ENCODE assay signal across 8 cellular contexts in the genomic region with DNA sequence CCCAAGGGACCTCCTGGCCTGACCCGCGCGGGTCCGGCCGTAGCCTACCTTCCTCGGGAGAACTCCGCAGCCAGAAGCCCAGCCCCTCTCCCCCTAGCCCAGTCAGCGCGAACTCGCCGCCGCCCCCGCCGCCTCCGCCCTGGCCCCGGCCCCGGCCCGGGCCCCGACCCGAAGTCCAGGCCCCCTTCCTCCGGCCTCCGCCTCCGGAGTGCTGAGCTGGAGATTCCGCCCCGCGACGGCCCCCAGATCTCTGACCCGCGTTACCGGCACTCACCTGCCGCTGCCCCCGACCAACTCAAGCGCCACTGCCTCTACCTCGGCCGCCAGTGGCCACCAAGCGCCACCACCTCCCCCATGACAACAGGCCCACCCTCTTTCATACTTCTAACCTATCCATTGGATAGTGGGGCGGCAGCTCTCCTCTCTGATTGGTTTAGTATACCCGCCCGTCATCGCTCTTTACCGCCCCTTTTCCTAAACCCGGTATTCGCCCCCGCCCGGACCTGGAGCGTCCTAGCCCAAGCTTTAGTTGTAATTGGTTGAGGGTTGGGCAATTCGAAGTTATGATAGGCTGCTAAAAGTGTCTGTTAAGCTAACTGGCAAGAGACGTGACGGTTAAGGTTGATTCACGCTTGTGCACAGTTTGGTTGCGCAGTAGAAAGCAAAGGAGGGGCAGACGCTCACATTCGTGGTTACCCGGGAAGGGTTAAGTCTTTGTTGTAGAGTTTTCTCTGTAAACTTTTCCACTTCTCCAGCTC. TPM values are rescaled to one million over a fixed set of nuclear protein-coding genes. Genes with fewer than 3 reads are reported as not detected.
DNase-seq lines count a peak whose midpoint lies in the region; ATAC-seq and TF ChIP-seq lines count a peak whose summit lies in the region.

Gene NUMB, minus strand, starts transcription at position 328 of the 758 bp plus-strand sequence. CDS start 102,795 bp downstream, outside the sequence.

- peaks cover 37% of the 10 kb centered on the region for H3K4me1 ChIP-seq in CD4-positive, CD25-positive, alpha-beta regulatory T cell (ENCODE audit: control insufficient read depth, insufficient read depth, low read length, poor library complexity, severe bottlenecking)
- H3K4me1 ChIP-seq in liver (ENCODE audit: control insufficient read depth in 4 of 4, insufficient read depth in 4 of 4, low read length in 3 of 4), result peaks cover 6 to 59% (median 58%) of the 10 kb centered on the region in 4 donors

- peak within 1 kb of the TSS; percentile 96 to 100 (median 99) for H3K4me3 Mint-ChIP-seq in CD4-positive, CD25-positive, alpha-beta regulatory T cell
- H3K4me3 Mint-ChIP-seq in activated CD4-positive, alpha-beta memory T cell treated with anti-CD3 and anti-CD28 coated beads for 36 hours, result peak within 1 kb of the TSS; percentile 100

- TF ChIP-seq CTCF in dorsolateral prefrontal cortex (IDR thresholded peaks at IDR 0.05 in 54 of 56, conservative IDR thresholded peaks at IDR 0.05 in 2 of 56; ENCODE audit: low read depth in 1 of 56, partially characterized antibody in 56 of 56) (peak in 32 of 56 donors; percentile 6 to 57 (median 36)), liver (IDR thresholded peaks at IDR 0.05; ENCODE audit: low read depth, low read length, missing input control) (no peak)

- peak within 1 kb of the TSS; percentile 94 for H3K4me3 ChIP-seq in CD4-positive, CD25-positive, alpha-beta regulatory T cell (ENCODE audit: low read depth, low read length)
- H3K4me3 ChIP-seq in dorsolateral prefrontal cortex, result peak within 1 kb of the TSS; percentile 59 to 98 (median 91)
- H3K4me3 ChIP-seq in liver (ENCODE audit: low read depth in 1 of 3, low read length in 3 of 3), result peak within 1 kb of the TSS; percentile 96 to 97 (median 96)

- peaks cover 11 to 52% (median 32%) of the 10 kb centered on the region in 4 donors for H3K4me1 Mint-ChIP-seq in CD4-positive, CD25-positive, alpha-beta regulatory T cell
- H3K4me1 Mint-ChIP-seq in activated CD4-positive, alpha-beta memory T cell treated with anti-CD3 and anti-CD28 coated beads for 36 hours (ENCODE audit: low read depth), result peaks cover 44% of the 10 kb centered on the region

- H3K27ac ChIP-seq in CD4-positive, CD25-positive, alpha-beta regulatory T cell (ENCODE audit: insufficient read depth, low read length, poor library complexity, severe bottlenecking), result peak within 1 kb of the TSS; percentile 74
- peak within 1 kb of the TSS in 58 of 59 donors; percentile 29 to 96 (median 83) for H3K27ac ChIP-seq in dorsolateral prefrontal cortex
- H3K27ac ChIP-seq in liver (ENCODE audit: low read depth in 1 of 2, low read length in 2 of 2), result peak within 1 kb of the TSS; percentile 90 to 96

- DNase-seq in CD4-positive, CD25-positive, alpha-beta regulatory T cell, result peak; percentile 96 to 100 (median 98)
- DNase-seq in NCI-H82 treated with DMSO at 0.1 percent for 48 hours (lab: John Stamatoyannopoulos, UW; ENCODE audit: unreplicated experiment) (peak; percentile 99), dorsolateral prefrontal cortex (peak; percentile 83 to 99 (median 98))
- peak; percentile 98 for DNase-seq in activated CD4-positive, alpha-beta memory T cell treated with anti-CD3 and anti-CD28 coated beads for 36 hours
- peak; percentile 98 for DNase-seq in stimulated activated CD4-positive, alpha-beta T cell treated with anti-CD3 and anti-CD28 coated beads, Interleukin-4, amount 100 ng/mL, for 24 hours

- CTCF ChIA-PET in activated CD4-positive, alpha-beta memory T cell treated with anti-CD3 and anti-CD28 coated beads for 36 hours (lab: Charles Lee), result interaction anchor here (0.7 to 4.4 kb wide), 5 partner anchors 9 to 163 kb away, joined by 3 to 31 read pairs (median 11); no protein-coding TSS in a partner anchor

- intact Hi-C loops in activated CD4-positive, alpha-beta memory T cell treated with anti-CD3 and anti-CD28 coated beads for 36 hours (cut with micrococcal nuclease), result loop anchor here (1.0 to 2.0 kb wide), 5 partner anchors 9 to 626 kb away; partner anchors contain the start of genes ALDH6A1, LIN52 and RBM25
- intact Hi-C loops in dorsolateral prefrontal cortex (cut with DNase I), result loop anchor here in 1 of 2 donors (2.0 kb wide), 1 partner anchor 32 kb away; the partner anchor contains the start of gene RIOX1

- H3K36me3 ChIP-seq in CD4-positive, CD25-positive, alpha-beta regulatory T cell (ENCODE audit: control insufficient read depth, insufficient read depth, low read length), result no peaks in the 10 kb centered on the region
- H3K36me3 ChIP-seq in liver (ENCODE audit: control insufficient read depth in 4 of 4, insufficient read depth in 3 of 4, low read depth in 1 of 4, low read length in 3 of 4), result no peaks in the 10 kb centered on the region

- H3K27ac Mint-ChIP-seq in CD4-positive, CD25-positive, alpha-beta regulatory T cell, result peak within 1 kb of the TSS; percentile 97 to 98 (median 97)
- H3K27ac Mint-ChIP-seq in activated CD4-positive, alpha-beta memory T cell treated with anti-CD3 and anti-CD28 coated beads for 36 hours, result peak within 1 kb of the TSS; percentile 94

- no peaks in the 10 kb centered on the region for H3K9me3 ChIP-seq in CD4-positive, CD25-positive, alpha-beta regulatory T cell (ENCODE audit: control insufficient read depth in 2 of 2, low read length in 2 of 2)
- no peaks in the 10 kb centered on the region for H3K9me3 ChIP-seq in liver (ENCODE audit: control insufficient read depth in 4 of 4, low read length in 3 of 4)

- no peak for TF ChIP-seq RAD21 in liver (IDR thresholded peaks at IDR 0.05)

- H3K27me3 Mint-ChIP-seq in CD4-positive, CD25-positive, alpha-beta regulatory T cell, result no peaks in the 10 kb centered on the region
- no peaks in the 10 kb centered on the region for H3K27me3 Mint-ChIP-seq in activated CD4-positive, alpha-beta memory T cell treated with anti-CD3 and anti-CD28 coated beads for 36 hours

- POLR2A ChIA-PET in activated CD4-positive, alpha-beta memory T cell treated with anti-CD3 and anti-CD28 coated beads for 36 hours (lab: Charles Lee), result interaction anchor here (1.1 to 2.7 kb wide), 8 partner anchors 9 to 400 kb away, joined by 3 to 26 read pairs (median 6); partner anchors contain the start of genes ACOT2, PSEN1, RBM25 and RIOX1

- ATAC-seq in CD4-positive, CD25-positive, alpha-beta regulatory T cell (ENCODE audit: low read depth in 2 of 2), result peak; percentile 98 to 99
- ATAC-seq in GM19438 (IDR thresholded peaks at IDR 0.05; ENCODE audit: low read depth, unreplicated experiment) (peak; percentile 82), HG03575 (IDR thresholded peaks at IDR 0.05; ENCODE audit: extremely low read depth, insufficient number of reproducible peaks, low FRiP score, unreplicated experiment) (peak; percentile 80)

- H3K9me3 Mint-ChIP-seq in CD4-positive, CD25-positive, alpha-beta regulatory T cell, result no peaks in the 10 kb centered on the region
- H3K9me3 Mint-ChIP-seq in activated CD4-positive, alpha-beta memory T cell treated with anti-CD3 and anti-CD28 coated beads for 36 hours, result no peaks in the 10 kb centered on the region

- H3K27me3 ChIP-seq in CD4-positive, CD25-positive, alpha-beta regulatory T cell (ENCODE audit: control insufficient read depth, insufficient read depth, low read length), result no peaks in the 10 kb centered on the region
- H3K27me3 ChIP-seq in dorsolateral prefrontal cortex (no peaks in the 10 kb centered on the region), liver (ENCODE audit: control insufficient read depth in 4 of 4, insufficient read depth in 4 of 4, low read length in 3 of 4) (no peaks in the 10 kb centered on the region)

- WGBS in liver, result under 1% methylated on average over 54 of the region's 54 CpGs

- H3K9ac ChIP-seq in liver (ENCODE audit: low read depth in 1 of 2, low read length in 2 of 2), result peak within 1 kb of the TSS; percentile 31 to 94

- no peaks in the 10 kb centered on the region for H3K36me3 Mint-ChIP-seq in CD4-positive, CD25-positive, alpha-beta regulatory T cell
- peaks cover 2% of the 10 kb centered on the region for H3K36me3 Mint-ChIP-seq in activated CD4-positive, alpha-beta memory T cell treated with anti-CD3 and anti-CD28 coated beads for 36 hours

TF ChIP-seq in liver, 16 proteins besides CTCF, POLR2A, EP300 and RAD21 (continues in another document):
- TF ChIP-seq YY1 (IDR thresholded peaks at IDR 0.05) (peak; percentile 47), TAF1 (conservative IDR thresholded peaks at IDR 0.05) (peak; percentile 70), SP1 (IDR thresholded peaks at IDR 0.05) (peak; percentile 100), GABPA (IDR thresholded peaks at IDR 0.05 in 1 of 2, conservative IDR thresholded peaks at IDR 0.05 in 1 of 2) (peak; percentile 55 to 76), JUND (IDR thresholded peaks at IDR 0.05) (peak in 1 of 2 donors; percentile 29), FOXA1 (IDR thresholded peaks at IDR 0.05) (no peak), HNF4A (conservative IDR thresholded peaks at IDR 0.05) (peak in 1 of 2 donors; percentile 36)
- TF ChIP-seq, protein P1, sequence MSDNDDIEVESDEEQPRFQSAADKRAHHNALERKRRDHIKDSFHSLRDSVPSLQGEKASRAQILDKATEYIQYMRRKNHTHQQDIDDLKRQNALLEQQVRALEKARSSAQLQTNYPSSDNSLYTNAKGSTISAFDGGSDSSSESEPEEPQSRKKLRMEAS (IDR thresholded peaks at IDR 0.05), result no peak
- TF ChIP-seq, protein P2, sequence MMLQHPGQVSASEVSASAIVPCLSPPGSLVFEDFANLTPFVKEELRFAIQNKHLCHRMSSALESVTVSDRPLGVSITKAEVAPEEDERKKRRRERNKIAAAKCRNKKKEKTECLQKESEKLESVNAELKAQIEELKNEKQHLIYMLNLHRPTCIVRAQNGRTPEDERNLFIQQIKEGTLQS (IDR thresholded peaks at IDR 0.05), result no peak
- TF ChIP-seq, protein P3, sequence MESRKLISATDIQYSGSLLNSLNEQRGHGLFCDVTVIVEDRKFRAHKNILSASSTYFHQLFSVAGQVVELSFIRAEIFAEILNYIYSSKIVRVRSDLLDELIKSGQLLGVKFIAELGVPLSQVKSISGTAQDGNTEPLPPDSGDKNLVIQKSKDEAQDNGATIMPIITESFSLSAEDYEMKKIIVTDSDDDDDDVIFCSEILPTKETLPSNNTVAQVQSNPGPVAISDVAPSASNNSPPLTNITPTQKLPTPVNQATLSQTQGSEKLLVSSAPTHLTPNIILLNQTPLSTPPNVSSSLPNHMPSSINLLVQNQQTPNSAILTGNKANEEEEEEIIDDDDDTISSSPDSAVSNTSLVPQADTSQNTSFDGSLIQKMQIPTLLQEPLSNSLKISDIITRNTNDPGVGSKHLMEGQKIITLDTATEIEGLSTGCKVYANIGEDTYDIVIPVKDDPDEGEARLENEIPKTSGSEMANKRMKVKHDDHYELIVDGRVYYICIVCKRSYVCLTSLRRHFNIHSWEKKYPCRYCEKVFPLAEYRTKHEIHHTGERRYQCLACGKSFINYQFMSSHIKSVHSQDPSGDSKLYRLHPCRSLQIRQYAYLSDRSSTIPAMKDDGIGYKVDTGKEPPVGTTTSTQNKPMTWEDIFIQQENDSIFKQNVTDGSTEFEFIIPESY (IDR thresholded peaks at IDR 0.05), result no peak

RNA-seq across cellular contexts. Expression of gene NUMB, which starts in this region (rescaled TPM):
- 53.2 TPM for total RNA-seq in CD4-positive, CD25-positive, alpha-beta regulatory T cell
- polyA plus RNA-seq in CD4-positive, CD25-positive, alpha-beta regulatory T cell, result 10 to 100 TPM; 28.8 to 34.5 (median 32.1) TPM
- 10 to 100 TPM; 45.0 to 46.9 TPM for total RNA-seq in activated CD4-positive, alpha-beta memory T cell treated with anti-CD3 and anti-CD28 coated beads for 36 hours
- total RNA-seq in dorsolateral prefrontal cortex (10 to 100 TPM; 49.2 to 92.1 (median 68.4) TPM), liver (10 to 100 TPM; 21.2 to 45.8 TPM)
- 10 to 100 TPM; 23.2 to 28.9 TPM for polyA plus RNA-seq in liver

Comparison
In these comparisons a context has a peak if more than half of its experiments do, and no peak if none do; other contexts are left out.
1. Peak in every context shown above with its lines: DNase-seq, ATAC-seq, H3K4me3 ChIP-seq and H3K27ac ChIP-seq.